Comparison of ENCODE assay signal across 8 cellular contexts in genomic region chr7:141702047-141702567, GRCh38. TPM values are rescaled to one million over a fixed set of nuclear protein-coding genes. Genes with fewer than 3 reads are reported as not detected.
DNase-seq lines count a peak whose midpoint lies in the region; ATAC-seq and TF ChIP-seq lines count a peak whose summit lies in the region.

TSS of gene DENND11 (minus strand) at chr7:141702166. CDS start at chr7:141702153, 13 bp downstream.

- peak within 1 kb of the TSS; percentile 99 for H3K4me2 ChIP-seq in GM23338

- peak within 1 kb of the TSS; percentile 82 for H3K4me3 Mint-ChIP-seq in GM23338
- peak within 1 kb of the TSS; percentile 77 for H3K4me3 Mint-ChIP-seq in activated CD4-positive, alpha-beta T cell treated with anti-CD3 and anti-CD28 coated beads for 36 hours
- peak within 1 kb of the TSS; percentile 77 for H3K4me3 Mint-ChIP-seq in dendritic cell treated with granulocyte-macrophage colony-stimulating factor and Interleukin-4, amounts not matched to agents 40 ng/mL and 50 ng/mL, for 4 days

- POLR2A ChIA-PET in activated CD4-positive, alpha-beta T cell treated with anti-CD3 and anti-CD28 coated beads for 36 hours (lab: Charles Lee) = no interaction called here

- 0% methylated on average over 15 to 51 of the region's 62 CpGs for WGBS in lower leg skin, 2 donors

- peaks cover 50% of the 10 kb centered on the region for H3K4me1 Mint-ChIP-seq in GM23338
- H3K4me1 Mint-ChIP-seq in activated CD4-positive, alpha-beta T cell treated with anti-CD3 and anti-CD28 coated beads for 36 hours = peaks cover 42% of the 10 kb centered on the region
- peaks cover 45% of the 10 kb centered on the region for H3K4me1 Mint-ChIP-seq in dendritic cell treated with granulocyte-macrophage colony-stimulating factor and Interleukin-4, amounts not matched to agents 40 ng/mL and 50 ng/mL, for 4 days (ENCODE audit: low read depth)

- TF ChIP-seq CTCF in GM12865 (IDR thresholded peaks at IDR 0.05; ENCODE audit: insufficient read depth, low read depth, low read length, missing control alignments) (no peak), GM23338 (conservative IDR thresholded peaks at IDR 0.05; ENCODE audit: low read depth in 2 of 2) (no peak), lower leg skin (IDR thresholded peaks at IDR 0.05) (no peak)

- intact Hi-C loops in activated CD4-positive, alpha-beta T cell treated with anti-CD3 and anti-CD28 coated beads for 36 hours (cut with DNase I, micrococcal nuclease) = loop anchor here in 1 of 2 experiments (1.0 kb wide), 2 partner anchors 36 to 48 kb away; partner anchors contain the start of gene SSBP1
- intact Hi-C loops in dendritic cell treated with granulocyte-macrophage colony-stimulating factor and Interleukin-4, amounts not matched to agents 40 ng/mL and 50 ng/mL, for 4 days (cut with micrococcal nuclease) = loop anchor here (5.0 kb wide), 1 partner anchor 35 kb away; the partner anchor contains the start of gene SSBP1
- intact Hi-C loops in lower leg skin (cut with DNase I; ENCODE audit: low total_unique reads) = no loop called here

- H3K27me3 Mint-ChIP-seq in GM23338 (ENCODE audit: insufficient read depth, low read depth, poor library complexity) = peaks cover 8% of the 10 kb centered on the region
- no peaks in the 10 kb centered on the region for H3K27me3 Mint-ChIP-seq in activated CD4-positive, alpha-beta T cell treated with anti-CD3 and anti-CD28 coated beads for 36 hours
- peaks cover 14% of the 10 kb centered on the region for H3K27me3 Mint-ChIP-seq in dendritic cell treated with granulocyte-macrophage colony-stimulating factor and Interleukin-4, amounts not matched to agents 40 ng/mL and 50 ng/mL, for 4 days

- CTCF ChIA-PET in activated CD4-positive, alpha-beta T cell treated with anti-CD3 and anti-CD28 coated beads for 36 hours (lab: Charles Lee) = interaction anchor here (1.0 to 4.3 kb wide), 5 partner anchors 11 to 52 kb away, joined by 3 to 34 read pairs (median 4); partner anchors contain the start of gene SSBP1

- H3K4me1 ChIP-seq in GM23338 (ENCODE audit: insufficient read depth) = peaks cover 40% of the 10 kb centered on the region

- H3F3A ChIP-seq in GM23338 (replicated peaks; ENCODE audit: low read depth) = peaks cover 3% of the 10 kb centered on the region; the same call in 1 of the 2 replicates

- peak within 1 kb of the TSS; percentile 74 for H3K4me3 ChIP-seq in GM12865 (ENCODE audit: low read depth, low read length)
- peak within 1 kb of the TSS; percentile 93 for H3K4me3 ChIP-seq in GM23338
- peak within 1 kb of the TSS; percentile 51 for H3K4me3 ChIP-seq in MG63
- H3K4me3 ChIP-seq in lower leg skin (ENCODE audit: low read depth, poor library complexity, severe bottlenecking) = peak within 1 kb of the TSS; percentile 63

- no peaks in the 10 kb centered on the region for H3K36me3 ChIP-seq in GM23338 (ENCODE audit: insufficient read depth)
- H3K36me3 ChIP-seq in MG63 = no peaks in the 10 kb centered on the region

- H3K79me2 ChIP-seq in GM23338 (replicated peaks; ENCODE audit: insufficient read depth) = peaks cover 37% of the 10 kb centered on the region

- H4K20me1 ChIP-seq in GM23338 (replicated peaks; ENCODE audit: insufficient read depth) = no peaks in the 10 kb centered on the region; the same call in 1 of the 2 replicates

- no peak within 1 kb of the TSS for H3K27ac Mint-ChIP-seq in GM23338
- H3K27ac Mint-ChIP-seq in activated CD4-positive, alpha-beta T cell treated with anti-CD3 and anti-CD28 coated beads for 36 hours = peak within 1 kb of the TSS; percentile 74
- peak within 1 kb of the TSS; percentile 61 for H3K27ac Mint-ChIP-seq in dendritic cell treated with granulocyte-macrophage colony-stimulating factor and Interleukin-4, amounts not matched to agents 40 ng/mL and 50 ng/mL, for 4 days

- H3K27me3 ChIP-seq in GM23338 (ENCODE audit: insufficient read depth) (peaks cover 19% of the 10 kb centered on the region), MG63 (no peaks in the 10 kb centered on the region)

- H3K36me3 Mint-ChIP-seq in GM23338 (ENCODE audit: low read depth) = no peaks in the 10 kb centered on the region
- no peaks in the 10 kb centered on the region for H3K36me3 Mint-ChIP-seq in activated CD4-positive, alpha-beta T cell treated with anti-CD3 and anti-CD28 coated beads for 36 hours (ENCODE audit: low read depth)
- H3K36me3 Mint-ChIP-seq in dendritic cell treated with granulocyte-macrophage colony-stimulating factor and Interleukin-4, amounts not matched to agents 40 ng/mL and 50 ng/mL, for 4 days (ENCODE audit: low read depth) = peaks cover 17% of the 10 kb centered on the region

- ATAC-seq in GM23338 = peak; percentile 35
- peak; percentile 79 for ATAC-seq in activated CD4-positive, alpha-beta T cell treated with anti-CD3 and anti-CD28 coated beads for 36 hours

- H3K27ac ChIP-seq in GM23338 (ENCODE audit: low read depth) = peak within 1 kb of the TSS; percentile 69; the same call in 1 of the 2 replicates

- H3K9me3 Mint-ChIP-seq in GM23338 = no peaks in the 10 kb centered on the region
- H3K9me3 Mint-ChIP-seq in activated CD4-positive, alpha-beta T cell treated with anti-CD3 and anti-CD28 coated beads for 36 hours (ENCODE audit: low read depth) = no peaks in the 10 kb centered on the region
- H3K9me3 Mint-ChIP-seq in dendritic cell treated with granulocyte-macrophage colony-stimulating factor and Interleukin-4, amounts not matched to agents 40 ng/mL and 50 ng/mL, for 4 days = no peaks in the 10 kb centered on the region

- DNase-seq in GM12865 (ENCODE audit: low read depth) (peak; percentile 64), GM23338 (ENCODE audit: low spot score) (peak; percentile 56), MG63 (peak; percentile 34), lower leg skin (ENCODE audit: low spot score in 2 of 2) (no peak), NCI-H1048 (lab: John Stamatoyannopoulos, UW) (no peak)
- peak; percentile 80 for DNase-seq in activated CD4-positive, alpha-beta T cell treated with anti-CD3 and anti-CD28 coated beads for 36 hours
- DNase-seq in stimulated activated CD4-positive, alpha-beta T cell treated with anti-CD3 and anti-CD28 coated beads, Interleukin-4, amount 100 ng/mL, for 4 hours = peak; percentile 24 to 64

- no peaks in the 10 kb centered on the region for H3K9me2 ChIP-seq in GM23338 (ENCODE audit: insufficient read depth)

- TF ChIP-seq POLR2A in lower leg skin (IDR thresholded peaks at IDR 0.05) = no peak

- H2AFZ ChIP-seq in GM23338 = peak within 1 kb of the TSS; percentile 99

- H3K9me3 ChIP-seq in MG63 = no peaks in the 10 kb centered on the region

RNA-seq across cellular contexts. Expression of gene DENND11, which starts in this region (rescaled TPM):
- total RNA-seq in GM23338 (2014; rRNA removed; shearing (Covaris generic)) = 23.9 and 29.5 TPM in 2 replicates
- 4.9 and 5.1 TPM in 2 replicates for polyA plus RNA-seq in GM23338 (2016; fragmentation: Nextera tagmentation; extraction: Ambion mirVana)
- 1.3 and 2.1 TPM in 2 replicates for total RNA-seq in MG63 (2014; rRNA removed; shearing (Covaris generic); ENCODE audit: low replicate concordance)
- total RNA-seq in activated CD4-positive, alpha-beta T cell treated with anti-CD3 and anti-CD28 coated beads for 36 hours = 10 to 100 TPM; 21.2 to 27.6 TPM
- total RNA-seq in lower leg skin = 10 to 100 TPM; 11.6 to 15.8 (median 14.6) TPM

Comparison
In these comparisons a context has a peak if more than half of its experiments do, and no peak if none do; other contexts are left out.
1. DNase-seq: peak in GM12865 (single experiment), GM23338 (single experiment), MG63 (single experiment), activated CD4-positive, alpha-beta T cell treated with anti-CD3 and anti-CD28 coated beads for 36 hours (single experiment) and stimulated activated CD4-positive, alpha-beta T cell treated with anti-CD3 and anti-CD28 coated beads, Interleukin-4, amount 100 ng/mL, for 4 hours (2 of 2); none in lower leg skin (0 of 2) and NCI-H1048 (single experiment).
2. Peak in every context shown above with its lines, with median percentiles within 50 percentile points of each other: H3K4me3 ChIP-seq and H3K4me3 Mint-ChIP-seq.